8 cellular contexts compared by ENCODE assay signal in the genomic region with DNA sequence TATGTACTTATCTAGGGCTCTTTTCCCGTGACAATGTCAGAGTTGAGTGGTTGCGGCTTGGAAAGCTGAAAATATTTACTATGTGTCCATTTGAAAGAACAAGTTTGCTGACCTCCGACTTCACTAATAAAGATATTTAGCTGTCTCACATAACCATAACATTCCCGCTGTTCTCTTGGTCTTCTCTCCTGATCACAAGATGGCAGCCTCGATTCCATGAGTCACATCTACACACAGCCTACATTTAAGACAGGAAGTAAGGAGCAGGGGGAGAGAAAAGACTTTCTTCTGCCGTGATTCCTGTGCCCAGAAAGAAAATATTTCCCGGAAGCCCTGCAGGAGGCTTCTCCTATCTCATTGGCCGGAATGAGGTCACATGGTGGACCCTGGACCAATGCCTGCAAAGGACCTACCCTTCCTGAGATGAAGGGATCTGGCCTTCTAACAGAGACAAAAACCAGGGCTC. TPM values are rescaled to one million over a fixed set of nuclear protein-coding genes. Genes with fewer than 3 reads are reported as not detected.
A peak's percentile ranks its signal among the peaks of the same experiment; 100 is the strongest.
DNase-seq lines count a peak whose midpoint lies in the region; ATAC-seq and TF ChIP-seq lines count a peak whose summit lies in the region.

No MANE protein-coding gene starts in this region.

- no peaks in the 10 kb centered on the region for H3K9me3 ChIP-seq in heart left ventricle
- H3K9me3 ChIP-seq in thyroid gland: no peaks in the 10 kb centered on the region

- DNase-seq in NCI-H1417 (lab: John Stamatoyannopoulos, UW) (peak in 2 of 3 experiments; percentile 40 to 57), NCI-H1417 treated with DMSO at 0.1 percent for 48 hours (lab: John Stamatoyannopoulos, UW) (no peak), SK-MEL-5 (ENCODE audit: low read depth, low spot score) (peak; percentile 34), heart left ventricle (peak; percentile 36 to 75 (median 71)), thyroid gland (peak; percentile 10 to 18), DMS114 treated with DMSO at 0.1 percent for 48 hours (lab: John Stamatoyannopoulos, UW; ENCODE audit: unreplicated experiment) (no peak)
- DNase-seq in activated CD8-positive, alpha-beta memory T cell treated with anti-CD3 and anti-CD28 coated beads, Interleukin-2, amount 50 U/mL, for 4 hours: no peak

- TF ChIP-seq CTCF in heart left ventricle (IDR thresholded peaks at IDR 0.05): no peak
- no peak for TF ChIP-seq CTCF in thyroid gland (IDR thresholded peaks at IDR 0.05)

- no peaks in the 10 kb centered on the region for H3K27me3 ChIP-seq in heart left ventricle
- no peaks in the 10 kb centered on the region for H3K27me3 ChIP-seq in thyroid gland

- ATAC-seq in heart left ventricle (peak; percentile 67 to 78 (median 75)), HG02884 (IDR thresholded peaks at IDR 0.05; ENCODE audit: unreplicated experiment) (no peak)

- intact Hi-C loops in heart left ventricle (cut with DNase I): loop anchor here (2.0 to 10.0 kb wide), 9 partner anchors 41 to 406 kb away; no protein-coding TSS in a partner anchor
- intact Hi-C loops in thyroid gland (cut with DNase I): loop anchor here (5.0 kb wide), 1 partner anchor 221 kb away; no protein-coding TSS in a partner anchor

- WGBS in heart left ventricle, 4 donors: 7 to 19% (median 16%) methylated on average over 8 of the region's 8 CpGs
- WGBS in thyroid gland, 2 donors: 51 to 56% methylated on average over 8 of the region's 8 CpGs

- H3K27ac ChIP-seq in heart left ventricle (peak overlapping the region; percentile 55 to 80 (median 73)), thyroid gland (peak overlapping the region in 2 of 3 donors; percentile 23 to 58)

- H3K4me1 ChIP-seq in heart left ventricle: peaks cover 0 to 22% (median 5%) of the 10 kb centered on the region in 12 donors
- peaks cover 0 to 8% of the 10 kb centered on the region in 2 donors for H3K4me1 ChIP-seq in thyroid gland

- no peaks in the 10 kb centered on the region for H3K36me3 ChIP-seq in heart left ventricle
- no peaks in the 10 kb centered on the region for H3K36me3 ChIP-seq in thyroid gland

- TF ChIP-seq POLR2A in heart left ventricle (IDR thresholded peaks at IDR 0.05): no peak
- TF ChIP-seq POLR2A in thyroid gland (IDR thresholded peaks at IDR 0.05): no peak

- in situ Hi-C loops in SK-MEL-5 (cut with HindIII; ENCODE audit: low pct_unique_long_range_greater_than_20kb, low sequenced_read_pairs): loop anchor here (25.0 kb wide), 1 partner anchor 221 kb away; no protein-coding TSS in a partner anchor

- H3K4me3 ChIP-seq in heart left ventricle: peak overlapping the region in 11 of 12 donors; percentile 1 to 44 (median 35)
- H3K4me3 ChIP-seq in thyroid gland (replicated peaks in 1 of 3): no peak overlapping the region

RNA-seq across cellular contexts. Expression of a gene that starts 47.4 kb away (rescaled TPM):
- total RNA-seq in SK-MEL-5 (2014; rRNA removed; shearing (Covaris generic)): 1.3 and 1.7 TPM in 2 replicates
- 2.2 and 3.5 TPM in 2 replicates for polyA plus RNA-seq in SK-MEL-5 (2015; cell fraction: cytosol; rRNA removed)
- 0.83 and 0.89 TPM in 2 replicates for polyA plus RNA-seq in SK-MEL-5 (2015; cell fraction: nucleus; rRNA removed)
- 1 to 10 TPM in 8 of 9 donors, under 1 TPM in 1; 0.61 to 7.5 (median 3.5) TPM for total RNA-seq in heart left ventricle
- 1 to 10 TPM; 1.2 to 1.3 TPM for polyA plus RNA-seq in heart left ventricle
- total RNA-seq in thyroid gland: 10 to 100 TPM in 1 of 4 donors, 1 to 10 TPM in 3; 1.6 to 12.7 (median 4.3) TPM

Comparison
In these comparisons a context has a peak if more than half of its experiments do, and no peak if none do; other contexts are left out.
1. DNase-seq: peak in NCI-H1417 (2 of 3), SK-MEL-5 (single experiment), heart left ventricle (5 of 5) and thyroid gland (2 of 2); none in NCI-H1417 treated with DMSO at 0.1 percent for 48 hours (single experiment), activated CD8-positive, alpha-beta memory T cell treated with anti-CD3 and anti-CD28 coated beads, Interleukin-2, amount 50 U/mL, for 4 hours (single experiment) and DMS114 treated with DMSO at 0.1 percent for 48 hours (single experiment).
2. H3K4me3 ChIP-seq: peak in heart left ventricle (11 of 12); none in thyroid gland (0 of 3).